Comparison of ENCODE assay signal across 1 cellular context in genomic region chr11:47204633-47204989, GRCh38.
TF ChIP-seq lines count a peak whose summit lies in the region.

No MANE protein-coding gene starts in this region.

TF ChIP-seq in GM23338, 12 proteins besides CTCF, POLR2A, EP300 and RAD21:
- no peak for TF ChIP-seq ETS1 (IDR thresholded peaks at IDR 0.05)
- no peak for TF ChIP-seq NANOG (IDR thresholded peaks at IDR 0.05; ENCODE audit: borderline replicate concordance)
- TF ChIP-seq STAT1 (IDR thresholded peaks at IDR 0.05; ENCODE audit: unreplicated experiment): no peak
